In genomic region chr20:9815662-9816061, GRCh38 we compare ENCODE assay signal across 26 cellular contexts. TPM values are rescaled to one million over a fixed set of nuclear protein-coding genes. Genes with fewer than 3 reads are reported as not detected.
DNase-seq lines count a peak whose midpoint lies in the region.
"Had no signal": no experiment of that assay in that cellular context is flagged by ENCODE, and none has a peak within 500 bp of the region (broad histone marks: within the 10 kb centered on the region; RNA-seq: fewer than 3 reads in every experiment).

No MANE protein-coding gene starts in this region.

- peak; percentile 65 for DNase-seq in G401 (ENCODE audit: low spot score)
- peak; percentile 55 for DNase-seq in cerebellar cortex (ENCODE audit: low spot score)
- DNase-seq in activated effector memory CD4-positive, alpha-beta T cell treated with Interleukin-2 at 50 U/mL for 16 hours = no peak
- no peak for DNase-seq in HuH-7.5 (ENCODE audit: low spot score)
- DNase-seq: 8988T; ACHN; AML-193; BE2C; Caco-2; Calu3; CD4-positive, alpha-beta memory T cell; CD4-positive, alpha-beta T cell; CD4-positive, CD25-positive, alpha-beta regulatory T cell; CD8-positive, alpha-beta memory T cell; CD8-positive, alpha-beta T cell; COR-L47; DMS 273 treated with DMSO at 0.1 percent for 48 hours; DMS153; DMS53; DMS79; DMS79 treated with DMSO at 0.1 percent for 48 hours; DND-41; EL had no signal

- in situ Hi-C loops in G401 (cut with HindIII; ENCODE audit: low sequenced_read_pairs) = no loop called here

RNA-seq across cellular contexts. Expression of gene PAK5, which starts 23.2 kb away (rescaled TPM):
- total RNA-seq in G401 (2014; rRNA removed; shearing (Covaris generic)) = not detected in 2 replicates
- total RNA-seq: A172; A673; B cell; Caco-2; Calu3; CD4-positive, alpha-beta memory T cell; CD4-positive, alpha-beta T cell; CD4-positive, CD25-positive, alpha-beta regulatory T cell; CD8-positive, alpha-beta memory T cell; CD8-positive, alpha-beta T cell had no signal

Comparison
In these comparisons a context has a peak if more than half of its experiments do, and no peak if none do; other contexts are left out.
1. DNase-seq: peak in G401 (single experiment) and cerebellar cortex (single experiment); none in activated effector memory CD4-positive, alpha-beta T cell treated with Interleukin-2 at 50 U/mL for 16 hours (single experiment) and HuH-7.5 (single experiment).